8 cellular contexts compared by ENCODE assay signal in the genomic region with DNA sequence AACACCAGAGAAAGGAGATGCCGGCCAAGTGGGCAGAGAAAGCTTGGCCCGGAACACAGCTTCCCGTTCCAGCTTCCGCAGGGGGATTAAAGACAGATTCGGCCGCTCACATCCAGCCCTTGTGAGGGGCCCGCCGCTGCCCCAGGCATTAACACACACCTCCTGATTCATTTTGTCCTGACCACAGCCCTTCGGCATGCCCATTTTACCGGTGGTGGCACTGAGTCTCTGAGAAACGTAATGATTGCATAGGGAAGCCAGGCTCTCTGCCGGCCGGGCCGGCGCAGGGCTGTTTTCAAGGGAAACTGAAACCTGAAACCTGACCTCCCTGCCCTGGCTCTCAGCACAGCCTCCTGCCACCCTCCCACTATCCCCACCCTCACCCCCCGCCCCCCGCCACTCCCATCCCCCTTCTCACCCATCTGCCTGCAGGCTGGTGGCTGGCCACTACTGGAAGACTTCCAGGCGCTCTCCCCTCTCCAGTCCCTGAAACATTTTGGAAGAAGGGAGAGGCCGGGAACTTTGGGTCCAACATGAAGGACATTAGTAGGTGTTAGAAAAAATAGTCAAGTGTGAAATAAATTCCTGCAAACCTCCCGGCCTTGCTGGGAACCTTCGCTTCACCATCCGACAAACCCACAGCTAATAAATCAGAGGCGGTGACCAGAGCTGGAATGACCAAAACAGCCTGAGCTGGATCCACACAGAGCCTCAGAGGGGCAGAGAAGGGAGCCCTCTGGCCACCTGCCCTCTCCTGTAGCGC.
DNase-seq lines count a peak whose midpoint lies in the region; ATAC-seq and TF ChIP-seq lines count a peak whose summit lies in the region.

No MANE protein-coding gene starts in this region.

- no peak overlapping the region for H3K4me3 Mint-ChIP-seq in CD4-positive, alpha-beta T cell

- TF ChIP-seq CTCF in CD4-positive, alpha-beta T cell (IDR thresholded peaks at IDR 0.05): no peak

- no peak overlapping the region for H3K27ac Mint-ChIP-seq in CD4-positive, alpha-beta T cell

- no peaks in the 10 kb centered on the region for H3K36me3 ChIP-seq in SJSA1

- no peaks in the 10 kb centered on the region for H3K27me3 ChIP-seq in SJSA1 (replicated peaks)
- H3K27me3 ChIP-seq in CD4-positive, alpha-beta T cell (ENCODE audit: control insufficient read depth, insufficient read depth, low read length): no peaks in the 10 kb centered on the region

- POLR2A ChIA-PET in CD4-positive, alpha-beta T cell (lab: Charles Lee): no interaction called here

- H3K27me3 Mint-ChIP-seq in CD4-positive, alpha-beta T cell: no peaks in the 10 kb centered on the region

- CTCF ChIA-PET in CD4-positive, alpha-beta T cell (lab: Charles Lee): interaction anchor here (1.3 kb wide), 1 partner anchor 9 kb away, joined by 5 read pairs; no protein-coding TSS in a partner anchor

- H3K36me3 Mint-ChIP-seq in CD4-positive, alpha-beta T cell (ENCODE audit: low read depth): no peaks in the 10 kb centered on the region

- ATAC-seq in HG02678 (IDR thresholded peaks at IDR 0.05; ENCODE audit: unreplicated experiment): no peak
- no peak for ATAC-seq in CD4-positive, alpha-beta T cell (ENCODE audit: poor library complexity)

- DNase-seq in AG08395 (ENCODE audit: low spot score) (peak; percentile 54), HCEC 1CT (peak; percentile 38), SJSA1 (ENCODE audit: low read depth in 1 of 2, low spot score in 2 of 2) (peak in 1 of 2 experiments; percentile 57), head of caudate nucleus (peak in 23 of 42 donors; percentile 6 to 50 (median 20)), renal cortical epithelial cell (ENCODE audit: low read depth) (peak; percentile 70), DMS114 treated with DMSO at 0.1 percent for 48 hours (lab: John Stamatoyannopoulos, UW; ENCODE audit: unreplicated experiment) (no peak)
- DNase-seq in CD4-positive, alpha-beta T cell: no peak

- intact Hi-C loops in head of caudate nucleus (cut with DNase I): no loop called here
- intact Hi-C loops in CD4-positive, alpha-beta T cell (cut with DNase I, micrococcal nuclease): no loop called here

- 0 out of 2 replicates have a peak overlapping the region, but pooled peaks have one; percentile 15 for H3K4me3 ChIP-seq in SJSA1

- no peaks in the 10 kb centered on the region for H3K9me3 ChIP-seq in SJSA1 (replicated peaks)
- no peaks in the 10 kb centered on the region for H3K9me3 ChIP-seq in CD4-positive, alpha-beta T cell (ENCODE audit: control insufficient read depth, low read length)

- no peaks in the 10 kb centered on the region for H3K4me1 Mint-ChIP-seq in CD4-positive, alpha-beta T cell (ENCODE audit: low read depth)

- H3K9me3 Mint-ChIP-seq in CD4-positive, alpha-beta T cell: no peaks in the 10 kb centered on the region

- no peak overlapping the region for H3K27ac ChIP-seq in SJSA1
- H3K27ac ChIP-seq in CD4-positive, alpha-beta T cell (ENCODE audit: low read depth, low read length): no peak overlapping the region

- H3K4me1 ChIP-seq in SJSA1 (replicated peaks): peaks cover 23% of the 10 kb centered on the region

Comparison
In these comparisons a context has a peak if more than half of its experiments do, and no peak if none do; other contexts are left out.
1. DNase-seq: peak in AG08395 (single experiment), HCEC 1CT (single experiment), head of caudate nucleus (23 of 42) and renal cortical epithelial cell (single experiment); none in CD4-positive, alpha-beta T cell (0 of 10) and DMS114 treated with DMSO at 0.1 percent for 48 hours (single experiment).